Comparison of ENCODE assay signal across 2 cellular contexts in genomic region chr6:158356586-158357546, GRCh38.
TF ChIP-seq lines count a peak whose summit lies in the region.

No MANE protein-coding gene starts in this region.

TF ChIP-seq in SK-N-SH, 30 proteins besides CTCF, POLR2A, EP300 and RAD21 (continued from another document):
- TF ChIP-seq PBX3 (IDR thresholded peaks at IDR 0.05) (no peak), TCF12 (IDR thresholded peaks at IDR 0.05) (no peak), RFX5 (IDR thresholded peaks at IDR 0.05; ENCODE audit: low read length) (no peak)

TF ChIP-seq in SK-N-SH treated with all-trans-retinoic acid at 6 μM for 48 hours, 23 proteins besides CTCF, POLR2A, EP300 and RAD21 (continued from another document):
- no peak for TF ChIP-seq CSRNP3 (CRISPR knock-in tag; IDR thresholded peaks at IDR 0.05)
- no peak for TF ChIP-seq SNAI2 (CRISPR knock-in tag; IDR thresholded peaks at IDR 0.05)
- no peak for TF ChIP-seq POU6F1 (CRISPR knock-in tag; IDR thresholded peaks at IDR 0.05; ENCODE audit: borderline replicate concordance, low read depth)
- TF ChIP-seq TOX (CRISPR knock-in tag; IDR thresholded peaks at IDR 0.05; ENCODE audit: borderline replicate concordance), result no peak
- TF ChIP-seq ZFP30 (CRISPR knock-in tag; IDR thresholded peaks at IDR 0.05), result no peak
- no peak for TF ChIP-seq ZNF565 (CRISPR knock-in tag; conservative IDR thresholded peaks at IDR 0.05; ENCODE audit: low read depth)
